9 cellular contexts compared by ENCODE assay signal in genomic region chr20:46308258-46309157, GRCh38. TPM values are rescaled to one million over a fixed set of nuclear protein-coding genes. Genes with fewer than 3 reads are reported as not detected.
DNase-seq lines count a peak whose midpoint lies in the region; ATAC-seq, FAIRE-seq and TF ChIP-seq lines count a peak whose summit lies in the region.
"Had no signal": no experiment of that assay in that cellular context is flagged by ENCODE, and none has a peak within 500 bp of the region (broad histone marks: within the 10 kb centered on the region; RNA-seq: fewer than 3 reads in every experiment).

TSS of gene CDH22 (minus strand) at chr20:46308498. CDS start at chr20:46251294, 57,204 bp downstream.

- H3K4me3 ChIP-seq in endothelial cell of umbilical vein (replicated peaks in 1 of 3; ENCODE audit: insufficient read depth in 1 of 3, low read depth in 1 of 3, low read length in 3 of 3) (peak within 1 kb of the TSS in 1 of 3 experiments; percentile 25), thymus (ENCODE audit: low read length) (peak within 1 kb of the TSS; percentile 22)

- H3K9me1 ChIP-seq in endothelial cell of umbilical vein (replicated peaks; ENCODE audit: control insufficient read depth, extremely low read depth, insufficient read depth, low read length), result no peaks in the 10 kb centered on the region

- POLR2A ChIA-PET in endothelial cell of umbilical vein (lab: Charles Lee), result no interaction called here

- H3K9me3 ChIP-seq in endothelial cell of umbilical vein (replicated peaks; ENCODE audit: control insufficient read depth, insufficient read depth, low read length) (no peaks in the 10 kb centered on the region), thymus (ENCODE audit: control insufficient read depth) (no peaks in the 10 kb centered on the region)

- H3K4me1 ChIP-seq in endothelial cell of umbilical vein (ENCODE audit: control insufficient read depth, extremely low read depth, insufficient read depth, low read length) (no peaks in the 10 kb centered on the region), thymus (ENCODE audit: control insufficient read depth, insufficient read depth, low read length) (no peaks in the 10 kb centered on the region)

- TF ChIP-seq CTCF in endothelial cell of umbilical vein (IDR thresholded peaks at IDR 0.05; ENCODE audit: extremely low read depth in 1 of 2, insufficient read depth in 1 of 2, low read depth in 1 of 2, low read length in 2 of 2), result peak; percentile 10 to 41

- no peak within 1 kb of the TSS for H3K4me2 ChIP-seq in endothelial cell of umbilical vein (ENCODE audit: insufficient read depth, low read length)

- H3K27ac ChIP-seq in endothelial cell of umbilical vein (ENCODE audit: insufficient read depth, low read depth, low read length) (no peak within 1 kb of the TSS), thymus (ENCODE audit: low read depth) (no peak within 1 kb of the TSS)

- FAIRE-seq in GM12892 (lab: Jason Lieb, UNC) (no peak), endothelial cell of umbilical vein (lab: Jason Lieb, UNC) (peak; percentile 58)

- peaks cover 57 to 71% of the 10 kb centered on the region in 2 experiments for H3K27me3 ChIP-seq in endothelial cell of umbilical vein (ENCODE audit: control insufficient read depth in 2 of 2, insufficient read depth in 2 of 2, low read length in 2 of 2)
- H3K27me3 ChIP-seq in thymus (ENCODE audit: control insufficient read depth, insufficient read depth), result peaks cover 56% of the 10 kb centered on the region

- no peak within 1 kb of the TSS for H2AFZ ChIP-seq in endothelial cell of umbilical vein (ENCODE audit: low read depth, low read length)

- peaks cover 5% of the 10 kb centered on the region for H3K4me1 Mint-ChIP-seq in activated CD8-positive, alpha-beta memory T cell treated with anti-CD3 and anti-CD28 coated beads, Interleukin-2, amount 10 ng/mL, durations not matched to agents 7 days and 5 days

- H4K20me1 ChIP-seq in endothelial cell of umbilical vein (replicated peaks; ENCODE audit: control insufficient read depth, extremely low read depth, insufficient read depth, low read length), result no peaks in the 10 kb centered on the region

- WGBS in thymus, result 2% methylated on average over 73 of the region's 74 CpGs

- no peak for TF ChIP-seq POLR2A in GM12892 (IDR thresholded peaks at IDR 0.05; ENCODE audit: low read depth, low read length)
- TF ChIP-seq POLR2A in endothelial cell of umbilical vein (IDR thresholded peaks at IDR 0.05; ENCODE audit: low read depth, low read length), result no peak

- peak within 1 kb of the TSS; percentile 17 for H3K4me3 Mint-ChIP-seq in activated CD8-positive, alpha-beta memory T cell treated with anti-CD3 and anti-CD28 coated beads, Interleukin-2, amount 10 ng/mL, durations not matched to agents 7 days and 5 days

- H3K9ac ChIP-seq in endothelial cell of umbilical vein (replicated peaks; ENCODE audit: extremely low read depth, insufficient read depth, low read length), result no peak within 1 kb of the TSS

- intact Hi-C loops in endothelial cell of umbilical vein (cut with micrococcal nuclease), result loop anchor here (1.0 kb wide), 2 partner anchors 103 to 176 kb away; no protein-coding TSS in a partner anchor

- dilution Hi-C loops in endothelial cell of umbilical vein (cut with MboI; ENCODE audit: extremely low pct_ligation_motif_present, low sequenced_read_pairs), result no loop called here

- H3K36me3 ChIP-seq in endothelial cell of umbilical vein (ENCODE audit: control insufficient read depth in 2 of 2, extremely low read depth in 1 of 2, insufficient read depth in 2 of 2, low read length in 2 of 2), result no peaks in the 10 kb centered on the region
- H3K36me3 ChIP-seq in thymus (ENCODE audit: control insufficient read depth, insufficient read depth), result no peaks in the 10 kb centered on the region

- no peaks in the 10 kb centered on the region for H3K9me3 Mint-ChIP-seq in activated CD8-positive, alpha-beta memory T cell treated with anti-CD3 and anti-CD28 coated beads, Interleukin-2, amount 10 ng/mL, durations not matched to agents 7 days and 5 days (ENCODE audit: low read depth)

- H3K27me3 Mint-ChIP-seq in activated CD8-positive, alpha-beta memory T cell treated with anti-CD3 and anti-CD28 coated beads, Interleukin-2, amount 10 ng/mL, durations not matched to agents 7 days and 5 days, result peaks cover 71% of the 10 kb centered on the region

- no peaks in the 10 kb centered on the region for H3K36me3 Mint-ChIP-seq in activated CD8-positive, alpha-beta memory T cell treated with anti-CD3 and anti-CD28 coated beads, Interleukin-2, amount 10 ng/mL, durations not matched to agents 7 days and 5 days

- no TSS peak for BruUV-seq in endothelial cell of umbilical vein (replicated peaks; lab: Mats Ljungman, UMichigan)

- no peaks in the 10 kb centered on the region for H3K79me2 ChIP-seq in endothelial cell of umbilical vein (ENCODE audit: control insufficient read depth, insufficient read depth, low read length)

- peak; percentile 46 for ATAC-seq in activated CD8-positive, alpha-beta memory T cell treated with anti-CD3 and anti-CD28 coated beads, Interleukin-2, amount 10 ng/mL, durations not matched to agents 7 days and 5 days

- CTCF ChIA-PET in activated CD8-positive, alpha-beta memory T cell treated with anti-CD3 and anti-CD28 coated beads, Interleukin-2, amount 10 ng/mL, durations not matched to agents 7 days and 5 days (lab: Charles Lee), result interaction anchor here (0.6 to 1.6 kb wide), 3 partner anchors 41 to 100 kb away, joined by 3 to 5 read pairs (median 3); no protein-coding TSS in a partner anchor
- CTCF ChIA-PET in endothelial cell of umbilical vein (lab: Charles Lee), result no interaction called here

- peak; percentile 96 for DNase-seq in 8988T
- peak; percentile 60 for DNase-seq in GM12892 (ENCODE audit: insufficient read length)
- peak; percentile 45 for DNase-seq in NCI-H2227 treated with DMSO at 0.1 percent for 48 hours (lab: John Stamatoyannopoulos, UW)
- DNase-seq in activated CD8-positive, alpha-beta memory T cell treated with anti-CD3 and anti-CD28 coated beads, Interleukin-2, amount 10 ng/mL, durations not matched to agents 7 days and 5 days, result peak; percentile 46
- DNase-seq in endothelial cell of umbilical vein (ENCODE audit: low read depth, low spot score), result peak; percentile 27
- peak; percentile 40 for DNase-seq in midbrain (lab: John Stamatoyannopoulos, UW)
- DNase-seq in COLO829 (ENCODE audit: low spot score), result no peak

- H3K27ac Mint-ChIP-seq in activated CD8-positive, alpha-beta memory T cell treated with anti-CD3 and anti-CD28 coated beads, Interleukin-2, amount 10 ng/mL, durations not matched to agents 7 days and 5 days, result no peak within 1 kb of the TSS

TF ChIP-seq in endothelial cell of umbilical vein, 7 proteins besides CTCF, POLR2A, EP300 and RAD21:
- TF ChIP-seq EZH2 (IDR thresholded peaks at IDR 0.05; ENCODE audit: borderline replicate concordance, low read depth, low read length, severe bottlenecking), result peak; percentile 52
- TF ChIP-seq MAX (IDR thresholded peaks at IDR 0.05; ENCODE audit: insufficient read depth, insufficient read length), result no peak
TF ChIP-seq in endothelial cell of umbilical vein: peak in this region for 1.

RNA-seq across cellular contexts. Expression of gene CDH22, which starts in this region (rescaled TPM):
- not detected for polyA plus RNA-seq in GM12892 (2012; ENCODE audit: missing spikeins)
- total RNA-seq in activated CD8-positive, alpha-beta memory T cell treated with anti-CD3 and anti-CD28 coated beads, Interleukin-2, amount 10 ng/mL, durations not matched to agents 7 days and 5 days, result not detected
- total RNA-seq in endothelial cell of umbilical vein, result not detected in 2 replicates
- polyA plus RNA-seq in endothelial cell of umbilical vein (not detected in 2 replicates), thymus (0.11 TPM)
- not detected in 2 replicates for polyA plus RNA-seq in endothelial cell of umbilical vein (2011; cell fraction: cytosol; rRNA removed)
- polyA plus RNA-seq in endothelial cell of umbilical vein (2011; cell fraction: nucleus; rRNA removed), result not detected in 2 replicates
- polyA plus RNA-seq in endothelial cell of umbilical vein (2012), result 0.10 TPM in 1 of 2 replicates, not detected in the other
- polyA minus RNA-seq in endothelial cell of umbilical vein, result not detected in 2 replicates
- not detected for polyA minus RNA-seq in endothelial cell of umbilical vein (2011; cell fraction: cytosol; rRNA and poly(A)+ RNA removed)
- 0.14 TPM in 1 of 2 replicates, not detected in the other for polyA minus RNA-seq in endothelial cell of umbilical vein (2011; cell fraction: nucleus; rRNA and poly(A)+ RNA removed)
- total RNA-seq: mononuclear cell had no signal

Comparison
In these comparisons a context has a peak if more than half of its experiments do, and no peak if none do; other contexts are left out.
1. Peak in DNase-seq and ATAC-seq in activated CD8-positive, alpha-beta memory T cell treated with anti-CD3 and anti-CD28 coated beads, Interleukin-2, amount 10 ng/mL, durations not matched to agents 7 days and 5 days; RNA of the gene not detected or under 1 TPM.
2. Peak in DNase-seq in endothelial cell of umbilical vein; RNA of the gene not detected or under 1 TPM.